In the genomic region with DNA sequence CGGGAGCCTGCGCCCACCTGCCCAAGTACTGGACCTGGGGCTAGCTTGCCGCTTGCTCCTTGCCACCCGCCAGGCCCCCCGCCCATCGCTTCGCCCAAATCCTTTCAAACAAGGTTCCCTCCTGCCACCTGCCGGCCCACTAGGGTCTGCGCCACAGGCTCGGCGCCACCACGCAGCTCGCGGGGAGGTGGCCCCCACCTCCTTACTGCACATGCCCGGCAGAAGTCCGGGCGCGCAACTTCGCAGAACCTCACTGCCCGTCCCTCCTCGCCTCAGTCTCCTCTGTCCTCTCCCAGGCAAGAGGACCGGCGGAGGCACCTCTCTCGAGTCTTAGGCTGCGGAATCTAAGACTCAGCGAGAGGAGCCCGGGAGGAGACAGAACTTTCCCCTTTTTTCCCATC, we compare ENCODE assay signal across 9 cellular contexts. TPM values are rescaled to one million over a fixed set of nuclear protein-coding genes. Genes with fewer than 3 reads are reported as not detected.
DNase-seq lines count a peak whose midpoint lies in the region; ATAC-seq and TF ChIP-seq lines count a peak whose summit lies in the region.
"Had no signal": no experiment of that assay in that cellular context is flagged by ENCODE, and none has a peak within 500 bp of the region (broad histone marks: within the 10 kb centered on the region; RNA-seq: fewer than 3 reads in every experiment).

No MANE protein-coding gene starts in this region.

- peak; percentile 94 for TF ChIP-seq CTCF in LNCaP clone FGC (IDR thresholded peaks at IDR 0.05; ENCODE audit: control insufficient read depth, extremely low read depth, insufficient read depth)
- peak in 1 of 2 donors; percentile 33 for TF ChIP-seq CTCF in fibroblast of lung (conservative IDR thresholded peaks at IDR 0.05 in 1 of 2, IDR thresholded peaks at IDR 0.05 in 1 of 2; ENCODE audit: low read depth in 1 of 2, low read length in 2 of 2)

- H3K9me3 ChIP-seq in fibroblast of lung (ENCODE audit: control insufficient read depth, insufficient read depth, low read depth, low read length), result no peaks in the 10 kb centered on the region

- H4K20me1 ChIP-seq in fibroblast of lung (ENCODE audit: control insufficient read depth, extremely low read depth, insufficient read depth, low read length), result no peaks in the 10 kb centered on the region

- H2AFZ ChIP-seq in fibroblast of lung (ENCODE audit: low read length), result no peak overlapping the region

- no peaks in the 10 kb centered on the region for H3K36me3 ChIP-seq in fibroblast of lung (ENCODE audit: control insufficient read depth, insufficient read depth, low read length)

- DNase-seq in D341Med (ENCODE audit: low spot score) (peak; percentile 80), LNCaP clone FGC (ENCODE audit: low read depth) (peak; percentile 11), fibroblast of lung (ENCODE audit: low read depth in 2 of 2) (peak; percentile 26 to 47), posterior cingulate gyrus (peak in 6 of 10 donors; percentile 23 to 90 (median 38))
- DNase-seq in activated CD8-positive, alpha-beta memory T cell treated with anti-CD3 and anti-CD28 coated beads, Interleukin-2, amount 50 U/mL, for 4 hours, result peak; percentile 50

- no peaks in the 10 kb centered on the region for H3K4me1 ChIP-seq in fibroblast of lung (ENCODE audit: control insufficient read depth, extremely low read depth, insufficient read depth, low read length)

- no peak overlapping the region for H3K9ac ChIP-seq in fibroblast of lung (ENCODE audit: insufficient read depth, low read length)

- peak overlapping the region; percentile 22 for H3K4me3 ChIP-seq in LNCaP clone FGC (ENCODE audit: low read depth, low read length)
- no peak overlapping the region for H3K4me3 ChIP-seq in fibroblast of lung (replicated peaks in 1 of 4; ENCODE audit: control extremely low read depth in 1 of 4, insufficient read depth in 1 of 4, low read depth in 3 of 4, low read length in 4 of 4)

- ATAC-seq in GM18502 (IDR thresholded peaks at IDR 0.05; ENCODE audit: poor library complexity, unreplicated experiment) (no peak), HG03097 (IDR thresholded peaks at IDR 0.05; ENCODE audit: low FRiP score, unreplicated experiment) (no peak), GM21360 (IDR thresholded peaks at IDR 0.05; ENCODE audit: unreplicated experiment) (no peak)

- H3K27me3 ChIP-seq in fibroblast of lung (ENCODE audit: control insufficient read depth, insufficient read depth, low read length), result peaks cover 17% of the 10 kb centered on the region

- no peaks in the 10 kb centered on the region for H3K79me2 ChIP-seq in fibroblast of lung (ENCODE audit: control insufficient read depth, insufficient read depth, low read length)

- no peak overlapping the region for H3K27ac ChIP-seq in fibroblast of lung (ENCODE audit: insufficient read depth, low read length)
- H3K27ac ChIP-seq: skin epidermis had no signal

- intact Hi-C loops in posterior cingulate gyrus (cut with DNase I), result no loop called here

- no peak overlapping the region for H3K4me2 ChIP-seq in fibroblast of lung (ENCODE audit: extremely low read depth, insufficient read depth, low read length)

RNA-seq across cellular contexts. Expression of gene GNAS-AS1, which starts 11.2 kb away (rescaled TPM):
- 0.33 and 0.51 TPM in 2 replicates for total RNA-seq in fibroblast of lung
- 0.28 and 0.32 TPM in 2 replicates for polyA plus RNA-seq in fibroblast of lung
- polyA plus RNA-seq in fibroblast of lung (2012), result 0.59 and 0.74 TPM in 2 replicates
- polyA minus RNA-seq in fibroblast of lung (ENCODE audit: low replicate concordance), result not detected in 2 replicates

RNA-seq across cellular contexts. Expression of gene GNAS, which starts 13.0 kb away (rescaled TPM):
- total RNA-seq in fibroblast of lung, result 256 and 421 TPM in 2 replicates
- 1,357 and 1,384 TPM in 2 replicates for polyA plus RNA-seq in fibroblast of lung
- 970 and 1,051 TPM in 2 replicates for polyA plus RNA-seq in fibroblast of lung (2012)
- 2,729 and 3,468 TPM in 2 replicates for polyA minus RNA-seq in fibroblast of lung (ENCODE audit: low replicate concordance)

Comparison
In these comparisons a context has a peak if more than half of its experiments do, and no peak if none do; other contexts are left out.
1. DNase-seq: peak in every context shown above with its lines; median percentile 80 in D341Med; 50 in activated CD8-positive, alpha-beta memory T cell treated with anti-CD3 and anti-CD28 coated beads, Interleukin-2, amount 50 U/mL, for 4 hours; 38 in posterior cingulate gyrus; 36 in fibroblast of lung; 11 in LNCaP clone FGC.